ENCODE assay signal across 23 cellular contexts in the genomic region with DNA sequence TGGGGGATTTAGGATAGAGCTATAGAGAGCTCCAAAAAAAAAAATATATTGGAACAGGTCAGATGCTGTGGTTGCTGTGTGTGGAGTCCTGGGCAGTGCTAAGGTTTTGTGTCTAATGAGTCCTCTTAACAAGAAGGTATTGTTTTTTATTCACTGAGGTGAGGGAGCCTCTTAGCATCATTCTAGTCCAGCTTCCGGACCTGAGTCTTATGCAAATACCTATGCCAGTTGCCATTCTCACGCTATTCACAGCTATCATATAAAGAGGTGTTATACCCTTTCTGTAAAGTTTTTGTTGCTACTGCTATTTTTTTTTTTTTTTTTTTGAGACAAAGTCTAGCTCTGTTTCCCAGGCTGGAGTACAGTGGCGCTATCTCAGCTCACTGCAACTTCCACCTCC. TPM values are rescaled to one million over a fixed set of nuclear protein-coding genes. Genes with fewer than 3 reads are reported as not detected.
DNase-seq lines count a peak whose midpoint lies in the region; ATAC-seq and TF ChIP-seq lines count a peak whose summit lies in the region.
"Had no signal": no experiment of that assay in that cellular context is flagged by ENCODE, and none has a peak within 500 bp of the region (broad histone marks: within the 10 kb centered on the region; RNA-seq: fewer than 3 reads in every experiment).

No MANE protein-coding gene starts in this region.

- no peaks in the 10 kb centered on the region for H3K9me3 ChIP-seq in HUES6 (ENCODE audit: control insufficient read depth, insufficient read depth, low read depth, low read length)
- no peaks in the 10 kb centered on the region for H3K9me3 ChIP-seq in HAP-1
- H3K9me3 ChIP-seq: adrenal gland, ovary, right lobe of liver, SJSA1 had no signal

- H3K27me3 ChIP-seq in HUES6 (ENCODE audit: control insufficient read depth, insufficient read depth, low read length) (no peaks in the 10 kb centered on the region), HAP-1 (ENCODE audit: low read depth) (no peaks in the 10 kb centered on the region)
- H3K27me3 ChIP-seq: adrenal gland, cardiac muscle cell, ovary, right lobe of liver, SJSA1 had no signal

- no peaks in the 10 kb centered on the region for H3K4me1 ChIP-seq in HUES6 (ENCODE audit: control insufficient read depth, insufficient read depth, low read length)
- no peaks in the 10 kb centered on the region for H3K4me1 ChIP-seq in HAP-1
- H3K4me1 ChIP-seq: adrenal gland, gastroesophageal sphincter, left ventricle myocardium inferior, right lobe of liver, SJSA1 had no signal

- H3K9me3 Mint-ChIP-seq in T-helper 2 cell treated with Interferon-gamma antibody and Interleukin-4, amounts not matched to agents 5 μg/mL and 100 μg/mL, for 36 hours, result no peaks in the 10 kb centered on the region
- no peaks in the 10 kb centered on the region for H3K9me3 Mint-ChIP-seq in activated CD8-positive, alpha-beta T cell treated with anti-CD3 and anti-CD28 coated beads for 36 hours
- H3K9me3 Mint-ChIP-seq in naive thymus-derived CD8-positive, alpha-beta T cell, result peaks cover 0 to 7% (median 0%) of the 10 kb centered on the region in 9 donors
- peaks cover 24% of the 10 kb centered on the region for H3K9me3 Mint-ChIP-seq in HFFc6

- no peak for TF ChIP-seq CTCF in activated CD8-positive, alpha-beta T cell treated with anti-CD3 and anti-CD28 coated beads for 36 hours (IDR thresholded peaks at IDR 0.05)
- TF ChIP-seq CTCF in HFFc6 (IDR thresholded peaks at IDR 0.05), result no peak

- H3K27me3 Mint-ChIP-seq in T-helper 2 cell treated with Interferon-gamma antibody and Interleukin-4, amounts not matched to agents 5 μg/mL and 100 μg/mL, for 36 hours (ENCODE audit: low read depth), result no peaks in the 10 kb centered on the region
- H3K27me3 Mint-ChIP-seq in activated CD8-positive, alpha-beta T cell treated with anti-CD3 and anti-CD28 coated beads for 36 hours, result no peaks in the 10 kb centered on the region
- peaks cover 0 to 3% (median 0%) of the 10 kb centered on the region in 5 donors for H3K27me3 Mint-ChIP-seq in naive thymus-derived CD8-positive, alpha-beta T cell
- H3K27me3 Mint-ChIP-seq in HFFc6 (ENCODE audit: insufficient read depth), result no peaks in the 10 kb centered on the region

- no peak overlapping the region for H3K27ac ChIP-seq in HUES6 (ENCODE audit: low read depth, low read length)
- H3K27ac ChIP-seq: adrenal gland, cardiac muscle cell, gastroesophageal sphincter, left ventricle myocardium inferior, ovary, right lobe of liver, SJSA1 had no signal

- H3K4me1 Mint-ChIP-seq in T-helper 2 cell treated with Interferon-gamma antibody and Interleukin-4, amounts not matched to agents 5 μg/mL and 100 μg/mL, for 36 hours (ENCODE audit: low read depth), result no peaks in the 10 kb centered on the region
- no peaks in the 10 kb centered on the region for H3K4me1 Mint-ChIP-seq in activated CD8-positive, alpha-beta T cell treated with anti-CD3 and anti-CD28 coated beads for 36 hours (ENCODE audit: low read depth)
- no peaks in the 10 kb centered on the region for H3K4me1 Mint-ChIP-seq in naive thymus-derived CD8-positive, alpha-beta T cell
- H3K4me1 Mint-ChIP-seq in HFFc6 (ENCODE audit: low read depth), result no peaks in the 10 kb centered on the region

- POLR2A ChIA-PET in activated CD8-positive, alpha-beta T cell treated with anti-CD3 and anti-CD28 coated beads for 36 hours (lab: Charles Lee), result no interaction called here
- POLR2A ChIA-PET in naive thymus-derived CD8-positive, alpha-beta T cell (lab: Charles Lee), result no interaction called here

- H3K9ac ChIP-seq in HUES6 (ENCODE audit: low read length), result no peak overlapping the region

- in situ Hi-C loops in HAP-1 (cut with MboI; ENCODE audit: low sequenced_read_pairs), result no loop called here

- peaks cover 24% of the 10 kb centered on the region for H3K36me3 ChIP-seq in HUES6 (ENCODE audit: control insufficient read depth, insufficient read depth, low read length)
- no peaks in the 10 kb centered on the region for H3K36me3 ChIP-seq in HAP-1 (replicated peaks)
- H3K36me3 ChIP-seq: adrenal gland, cardiac muscle cell, gastroesophageal sphincter, left ventricle myocardium inferior, ovary, right lobe of liver, SJSA1 had no signal

- H3K27ac Mint-ChIP-seq in T-helper 2 cell treated with Interferon-gamma antibody and Interleukin-4, amounts not matched to agents 5 μg/mL and 100 μg/mL, for 36 hours, result no peak overlapping the region
- H3K27ac Mint-ChIP-seq in activated CD8-positive, alpha-beta T cell treated with anti-CD3 and anti-CD28 coated beads for 36 hours, result no peak overlapping the region
- no peak overlapping the region for H3K27ac Mint-ChIP-seq in naive thymus-derived CD8-positive, alpha-beta T cell
- H3K27ac Mint-ChIP-seq in HFFc6, result no peak overlapping the region

- DNase-seq in T-helper 2 cell treated with Interferon-gamma antibody and Interleukin-4, amounts not matched to agents 5 μg/mL and 100 μg/mL, for 36 hours (ENCODE audit: low spot score), result no peak
- DNase-seq in T-helper 2 cell, result no peak
- no peak for DNase-seq in activated CD8-positive, alpha-beta T cell treated with anti-CD3 and anti-CD28 coated beads for 36 hours
- no peak for DNase-seq in naive thymus-derived CD8-positive, alpha-beta T cell
- no peak for DNase-seq in HFFc6
- no peak for DNase-seq in midbrain (lab: John Stamatoyannopoulos, UW)
- no peak for DNase-seq in HAP-1 (ENCODE audit: low spot score in 2 of 2)
- DNase-seq: activated CD4-positive, alpha-beta T cell treated with anti-CD3 and anti-CD28 coated beads, Interleukin-2, amount 50 U/mL, for 4 hours; adrenal gland; DMS79 treated with DMSO at 0.1 percent for 48 hours; left ventricle myocardium inferior; ovary; right lobe of liver; stimulated activated naive CD8-positive, alpha-beta T cell treated with anti-CD3 and anti-CD28 coated beads, Interleukin-15, Interleukin-2, amounts not matched to agents 100 U/mL and 50 U/mL, for 24 hours; trophoblast cell had no signal

- no peak for ATAC-seq in activated CD8-positive, alpha-beta T cell treated with anti-CD3 and anti-CD28 coated beads for 36 hours
- ATAC-seq in naive thymus-derived CD8-positive, alpha-beta T cell, result no peak
- ATAC-seq: esophagus mucosa; gastroesophageal sphincter; Panc1; right lobe of liver; stimulated activated naive CD8-positive, alpha-beta T cell treated with anti-CD3 and anti-CD28 coated beads, Interleukin-15, Interleukin-2, amounts not matched to agents 100 U/mL and 50 U/mL, for 24 hours had no signal

- peak overlapping the region; percentile 4 for H3K4me3 Mint-ChIP-seq in T-helper 2 cell treated with Interferon-gamma antibody and Interleukin-4, amounts not matched to agents 5 μg/mL and 100 μg/mL, for 36 hours
- peak overlapping the region; percentile 50 for H3K4me3 Mint-ChIP-seq in activated CD8-positive, alpha-beta T cell treated with anti-CD3 and anti-CD28 coated beads for 36 hours
- peak overlapping the region in 6 of 10 donors; percentile 9 to 72 (median 18) for H3K4me3 Mint-ChIP-seq in naive thymus-derived CD8-positive, alpha-beta T cell
- H3K4me3 Mint-ChIP-seq in HFFc6, result no peak overlapping the region

- CTCF ChIA-PET in activated CD8-positive, alpha-beta T cell treated with anti-CD3 and anti-CD28 coated beads for 36 hours (lab: Charles Lee), result no interaction called here

- peaks cover 6% of the 10 kb centered on the region for H3K36me3 Mint-ChIP-seq in T-helper 2 cell treated with Interferon-gamma antibody and Interleukin-4, amounts not matched to agents 5 μg/mL and 100 μg/mL, for 36 hours (ENCODE audit: low read depth)
- H3K36me3 Mint-ChIP-seq in activated CD8-positive, alpha-beta T cell treated with anti-CD3 and anti-CD28 coated beads for 36 hours (ENCODE audit: low read depth), result peaks cover 2% of the 10 kb centered on the region
- peaks cover 0 to 11% (median 4%) of the 10 kb centered on the region in 3 donors for H3K36me3 Mint-ChIP-seq in naive thymus-derived CD8-positive, alpha-beta T cell
- no peaks in the 10 kb centered on the region for H3K36me3 Mint-ChIP-seq in HFFc6 (ENCODE audit: low read depth)

- intact Hi-C loops in activated CD8-positive, alpha-beta T cell treated with anti-CD3 and anti-CD28 coated beads for 36 hours (cut with micrococcal nuclease), result no loop called here

- H3K4me3 ChIP-seq in HUES6 (ENCODE audit: low read depth, low read length) (peak overlapping the region; percentile 63), HAP-1 (no peak overlapping the region)
- H3K4me3 ChIP-seq: adrenal gland, gastroesophageal sphincter, left ventricle myocardium inferior, ovary, right lobe of liver, SJSA1 had no signal

RNA-seq across cellular contexts. Expression of gene NLRP2, which starts 1.4 kb away (rescaled TPM):
- 10 to 100 TPM in 1 of 2 experiments, 1 to 10 TPM in 1; 9.5 to 11.7 TPM for total RNA-seq in activated CD8-positive, alpha-beta T cell treated with anti-CD3 and anti-CD28 coated beads for 36 hours
- 10 to 100 TPM; 19.6 to 20.5 TPM for total RNA-seq in naive thymus-derived CD8-positive, alpha-beta T cell
- polyA plus RNA-seq in naive thymus-derived CD8-positive, alpha-beta T cell, result 1 to 10 TPM; 1.6 to 7.0 (median 1.7) TPM
- total RNA-seq in HFFc6 (2021; fragmentation: NEBNext Ultra II Directional; extraction: Animal tissue kit (Norgen Biotek cat#: 25700)), result under 1 TPM in 1 of 6 experiments, not detected in 5; 0.26 TPM
- total RNA-seq: SJSA1 had no signal

RNA-seq across cellular contexts. Expression of gene NLRP7, which starts 20.3 kb away (rescaled TPM):
- not detected for total RNA-seq in activated CD8-positive, alpha-beta T cell treated with anti-CD3 and anti-CD28 coated beads for 36 hours
- not detected for total RNA-seq in naive thymus-derived CD8-positive, alpha-beta T cell
- under 1 TPM in 1 of 3 donors, not detected in 2; 0.09 TPM for polyA plus RNA-seq in naive thymus-derived CD8-positive, alpha-beta T cell
- total RNA-seq in HFFc6 (2021; fragmentation: NEBNext Ultra II Directional; extraction: Animal tissue kit (Norgen Biotek cat#: 25700)), result not detected
- total RNA-seq: adrenal gland, esophagus mucosa, gastroesophageal sphincter, H4, left ventricle myocardium inferior, mucosa of gallbladder, ovary, right lobe of liver, SJSA1 had no signal

Comparison
In these comparisons a context has a peak if more than half of its experiments do, and no peak if none do; other contexts are left out.
1. RNA of gene NLRP2, which starts 1.4 kb away (total RNA-seq): 19.6 to 20.5 TPM in naive thymus-derived CD8-positive, alpha-beta T cell and 9.5 to 11.7 TPM in activated CD8-positive, alpha-beta T cell treated with anti-CD3 and anti-CD28 coated beads for 36 hours; 0.26 TPM in HFFc6; every median in the first group is over 4 times any median in the second.